In genomic region chr1:22860414-22860800, GRCh38 we compare ENCODE assay signal across 24 cellular contexts.
"Had no signal": no experiment of that assay in that cellular context is flagged by ENCODE, and none has a peak within 500 bp of the region (broad histone marks: within the 10 kb centered on the region; RNA-seq: fewer than 3 reads in every experiment).

No MANE protein-coding gene starts in this region.

- H3K27me3 Mint-ChIP-seq: activated CD4-positive, alpha-beta memory T cell treated with anti-CD3 and anti-CD28 coated beads for 36 hours; activated CD4-positive, alpha-beta T cell treated with anti-CD3 and anti-CD28 coated beads, Interleukin-2, amount 10 ng/mL, durations not matched to agents 7 days and 5 days had no signal

- H3K4me1 ChIP-seq: breast epithelium had no signal

- H3K36me3 ChIP-seq: breast epithelium had no signal

- H3K9me3 ChIP-seq: breast epithelium had no signal

- H3K9me3 Mint-ChIP-seq: activated B cell treated with CpG ODN at 0.5 μM for 24 hours; activated CD4-positive, alpha-beta memory T cell treated with anti-CD3 and anti-CD28 coated beads for 36 hours; activated CD4-positive, alpha-beta T cell treated with anti-CD3 and anti-CD28 coated beads, Interleukin-2, amount 10 ng/mL, durations not matched to agents 7 days and 5 days; activated naive CD4-positive, alpha-beta T cell treated with anti-CD3 and anti-CD28 coated beads for 36 hours; activated T-helper 17 cell treated with anti-CD3 and anti-CD28 coated beads, Interleukin-2, amount 50 U/mL, for 72 hours; IgD-negative memory B cell had no signal

- H3K4me3 ChIP-seq: breast epithelium had no signal

- H3K36me3 Mint-ChIP-seq: activated CD4-positive, alpha-beta memory T cell treated with anti-CD3 and anti-CD28 coated beads for 36 hours; activated naive CD8-positive, alpha-beta T cell; IgD-negative memory B cell had no signal

- DNase-seq: activated B cell treated with CpG ODN at 0.5 μM for 24 hours; activated CD4-positive, alpha-beta memory T cell treated with anti-CD3 and anti-CD28 coated beads for 36 hours; activated CD4-positive, alpha-beta T cell treated with anti-CD3 and anti-CD28 coated beads for 1 hour; activated CD4-positive, alpha-beta T cell treated with anti-CD3 and anti-CD28 coated beads, Interleukin-2, amount 10 ng/mL, durations not matched to agents 7 days and 5 days; activated CD8-positive, alpha-beta memory T cell treated with anti-CD3 and anti-CD28 coated beads for 24 hours; activated gamma-delta T cell; activated naive CD4-positive, alpha-beta T cell treated with anti-CD3 and anti-CD28 coated beads for 36 hours; activated T-cell treated with anti-CD3 and anti-CD28 coated beads for 4 hours; activated T-cell treated with anti-CD3 and anti-CD28 coated beads, Interleukin-2, amount 50 U/mL, for 48 hours; KG1; NCI-H1092; NCI-H1417; NCI-H1694; NCI-H2029; NCI-H2107; NCI-H69; NK-92 treated with Interleukin-12 subunit alpha and Interleukin-12 subunit beta, amount 100 ng/mL, for 24 hours; SIG-M5; T-helper 17 cell; T-helper 9 cell had no signal

- H3K27ac ChIP-seq: breast epithelium had no signal

- H3K4me1 Mint-ChIP-seq: activated CD4-positive, alpha-beta T cell treated with anti-CD3 and anti-CD28 coated beads, Interleukin-2, amount 10 ng/mL, durations not matched to agents 7 days and 5 days; activated T-helper 17 cell treated with anti-CD3 and anti-CD28 coated beads, Interleukin-2, amount 50 U/mL, for 72 hours; T-helper 17 cell had no signal

- H3K27me3 ChIP-seq: breast epithelium had no signal

- H3K27ac Mint-ChIP-seq: activated B cell treated with CpG ODN at 0.5 μM for 24 hours; activated CD4-positive, alpha-beta memory T cell treated with anti-CD3 and anti-CD28 coated beads for 36 hours; activated CD4-positive, alpha-beta T cell treated with anti-CD3 and anti-CD28 coated beads, Interleukin-2, amount 10 ng/mL, durations not matched to agents 7 days and 5 days; activated naive CD4-positive, alpha-beta T cell treated with anti-CD3 and anti-CD28 coated beads for 36 hours; activated naive CD8-positive, alpha-beta T cell; activated T-helper 17 cell treated with anti-CD3 and anti-CD28 coated beads, Interleukin-2, amount 50 U/mL, for 72 hours; IgD-negative memory B cell; T-helper 17 cell had no signal

- ATAC-seq: activated T-helper 17 cell treated with anti-CD3 and anti-CD28 coated beads, Interleukin-2, amount 50 U/mL, for 72 hours; T-helper 17 cell had no signal

- H3K4me3 Mint-ChIP-seq: activated B cell treated with CpG ODN at 0.5 μM for 24 hours; activated CD4-positive, alpha-beta memory T cell treated with anti-CD3 and anti-CD28 coated beads for 36 hours; activated CD4-positive, alpha-beta T cell treated with anti-CD3 and anti-CD28 coated beads, Interleukin-2, amount 10 ng/mL, durations not matched to agents 7 days and 5 days; activated naive CD4-positive, alpha-beta T cell treated with anti-CD3 and anti-CD28 coated beads for 36 hours; activated naive CD8-positive, alpha-beta T cell; activated T-helper 17 cell treated with anti-CD3 and anti-CD28 coated beads, Interleukin-2, amount 50 U/mL, for 72 hours; T-helper 17 cell had no signal
